8 cellular contexts compared by ENCODE assay signal in the genomic region with DNA sequence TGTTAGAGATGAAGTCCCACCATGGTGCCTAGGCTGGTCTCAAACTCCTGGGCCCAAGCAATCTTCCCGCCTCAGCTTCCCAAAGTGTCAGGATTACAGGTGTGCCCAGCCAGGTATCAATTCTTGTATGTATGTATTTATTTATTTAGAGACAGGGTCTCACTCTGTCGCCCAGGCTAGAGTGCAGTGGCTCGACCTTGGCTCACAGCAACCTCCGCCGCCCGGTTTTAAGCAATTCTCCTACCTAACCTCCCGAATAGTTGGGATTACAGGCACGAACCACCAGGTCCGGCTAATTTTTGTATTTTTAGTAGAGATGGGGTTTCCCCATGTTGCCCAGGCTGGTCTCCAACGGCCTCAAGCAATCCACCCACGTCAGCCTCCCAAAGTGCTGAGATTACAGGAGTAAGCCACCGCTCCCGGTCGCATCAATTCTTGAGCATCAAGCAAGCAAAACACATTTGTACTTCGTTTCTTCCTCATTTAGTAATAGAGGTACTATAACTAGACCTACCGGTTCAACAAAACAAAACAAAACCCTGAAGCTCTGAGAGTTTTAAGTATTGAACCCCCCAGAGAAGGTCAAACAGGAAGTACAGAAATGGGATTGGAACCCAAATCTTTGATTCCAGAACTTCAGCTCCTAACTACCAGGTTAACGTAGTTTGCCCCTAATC. TPM values are rescaled to one million over a fixed set of nuclear protein-coding genes. Genes with fewer than 3 reads are reported as not detected.
A peak's percentile ranks its signal among the peaks of the same experiment; 100 is the strongest.
DNase-seq lines count a peak whose midpoint lies in the region; ATAC-seq and TF ChIP-seq lines count a peak whose summit lies in the region.

No MANE protein-coding gene starts in this region.

- peaks cover 30 to 34% of the 10 kb centered on the region in 2 donors for H3K4me1 Mint-ChIP-seq in natural killer cell

- DNase-seq in AG10803 (ENCODE audit: low read depth) (peak; percentile 23), OCI-M1 (lab: John Stamatoyannopoulos, UW) (peak; percentile 76), natural killer cell (no peak), HCEC 1CT (no peak), GF-D8 (lab: John Stamatoyannopoulos, UW) (no peak)
- DNase-seq in effector memory CD4-positive, alpha-beta T cell = peak in 1 of 3 donors; percentile 9
- DNase-seq in activated effector memory CD4-positive, alpha-beta T cell treated with anti-CD3 and anti-CD28 coated beads, Interleukin-2, amount 50 U/mL, for 16 hours = no peak

- H3K4me3 Mint-ChIP-seq in natural killer cell = peak overlapping the region; percentile 92

- TF ChIP-seq CTCF in AG10803 (conservative IDR thresholded peaks at IDR 0.05; ENCODE audit: low read length) (no peak), natural killer cell (IDR thresholded peaks at IDR 0.05) (no peak)

- no peaks in the 10 kb centered on the region for H3K27me3 Mint-ChIP-seq in natural killer cell (ENCODE audit: low read depth in 2 of 2)

- H3K27me3 ChIP-seq in effector memory CD4-positive, alpha-beta T cell (replicated peaks; ENCODE audit: control insufficient read depth, insufficient read depth, low read length, poor library complexity, severe bottlenecking) = no peaks in the 10 kb centered on the region

- H3K9me3 ChIP-seq in effector memory CD4-positive, alpha-beta T cell (ENCODE audit: control insufficient read depth, low read length) = no peaks in the 10 kb centered on the region

- peaks cover 10% of the 10 kb centered on the region for H3K36me3 ChIP-seq in effector memory CD4-positive, alpha-beta T cell (ENCODE audit: control insufficient read depth, insufficient read depth, low read length)

- ATAC-seq in GM18909 (IDR thresholded peaks at IDR 0.05; ENCODE audit: poor library complexity, unreplicated experiment) = peak; percentile 1
- no peak for ATAC-seq in natural killer cell

- H3K27ac ChIP-seq in effector memory CD4-positive, alpha-beta T cell (ENCODE audit: insufficient read depth, low read length, poor library complexity, severe bottlenecking) = peak overlapping the region; percentile 56

- H3K27ac Mint-ChIP-seq in natural killer cell = peak overlapping the region; percentile 86 to 88

- no peaks in the 10 kb centered on the region for H3K9me3 Mint-ChIP-seq in natural killer cell

- H3K4me3 ChIP-seq in AG10803 (ENCODE audit: low read length) = peak overlapping the region; percentile 78
- peak overlapping the region; percentile 47 for H3K4me3 ChIP-seq in effector memory CD4-positive, alpha-beta T cell (ENCODE audit: insufficient read depth, low read depth, low read length, poor library complexity, severe bottlenecking)

- H3K4me1 ChIP-seq in effector memory CD4-positive, alpha-beta T cell (ENCODE audit: control insufficient read depth, insufficient read depth, low read length, poor library complexity, severe bottlenecking) = peaks cover 11% of the 10 kb centered on the region

- intact Hi-C loops in natural killer cell (cut with micrococcal nuclease) = loop anchor here (1.0 to 5.0 kb wide), 4 partner anchors 33 to 516 kb away; partner anchors contain the start of genes ANKS3, DNAAF8, GLYR1 and UBN1

- no peaks in the 10 kb centered on the region for H3K36me3 Mint-ChIP-seq in natural killer cell

RNA-seq across cellular contexts. Expression of gene ZNF500, which starts 1.0 kb away (rescaled TPM):
- 10 to 100 TPM; 11.4 to 20.3 (median 13.0) TPM for total RNA-seq in natural killer cell

RNA-seq across cellular contexts. Expression of gene SEPTIN12, which starts 20.1 kb away (rescaled TPM):
- total RNA-seq in natural killer cell = under 1 TPM in 1 of 3 donors, not detected in 2; 0.59 TPM

RNA-seq across cellular contexts. Expression of gene SMIM22, which starts 27.2 kb away (rescaled TPM):
- total RNA-seq in natural killer cell = not detected

RNA-seq across cellular contexts. Expression of gene DNAAF8, which starts 33.7 kb away (rescaled TPM):
- total RNA-seq in natural killer cell = under 1 TPM in 1 of 3 donors, not detected in 2; 0.54 TPM

RNA-seq across cellular contexts. Expression of gene ANKS3, which starts 33.9 kb away (rescaled TPM):
- 10 to 100 TPM; 19.7 to 20.8 (median 20.5) TPM for total RNA-seq in natural killer cell

Comparison
In these comparisons a context has a peak if more than half of its experiments do, and no peak if none do; other contexts are left out.
1. DNase-seq: peak in AG10803 (single experiment) and OCI-M1 (single experiment); none in natural killer cell (single experiment), activated effector memory CD4-positive, alpha-beta T cell treated with anti-CD3 and anti-CD28 coated beads, Interleukin-2, amount 50 U/mL, for 16 hours (single experiment), HCEC 1CT (single experiment) and GF-D8 (single experiment).